In genomic region chr3:61866143-61866542, GRCh38 we compare ENCODE assay signal across 35 cellular contexts.
"Had no signal": no experiment of that assay in that cellular context is flagged by ENCODE, and none has a peak within 500 bp of the region (broad histone marks: within the 10 kb centered on the region; RNA-seq: fewer than 3 reads in every experiment).

No MANE protein-coding gene starts in this region.

- ATAC-seq: activated CD8-positive, alpha-beta T cell treated with anti-CD3 and anti-CD28 coated beads for 36 hours; activated T-cell treated with anti-CD3 and anti-CD28 coated beads, Interleukin-2, amount 50 U/mL, for 72 hours; activated T-helper 17 cell treated with anti-CD3 and anti-CD28 coated beads, Interleukin-2, amount 50 U/mL, for 72 hours; Right ventricle myocardium inferior; SK-N-SH treated with all-trans-retinoic acid at 6 μM for 48 hours had no signal

- H3K4me3 Mint-ChIP-seq: activated CD8-positive, alpha-beta T cell treated with anti-CD3 and anti-CD28 coated beads for 36 hours; activated naive CD8-positive, alpha-beta T cell treated with anti-CD3 and anti-CD28 coated beads for 36 hours; activated T-cell treated with anti-CD3 and anti-CD28 coated beads, Interleukin-2, amount 50 U/mL, for 72 hours; activated T-helper 17 cell treated with anti-CD3 and anti-CD28 coated beads, Interleukin-2, amount 50 U/mL, for 72 hours; central memory CD8-positive, alpha-beta T cell had no signal

- H3K36me3 ChIP-seq: cardiac muscle cell had no signal

- H3K36me3 Mint-ChIP-seq: activated naive CD8-positive, alpha-beta T cell treated with anti-CD3 and anti-CD28 coated beads for 36 hours had no signal

- H3K27me3 ChIP-seq: cardiac muscle cell had no signal

- FAIRE-seq: RCC 7860 had no signal

- H3K4me3 ChIP-seq: cardiac muscle cell, PC-9 had no signal

- H3K27ac ChIP-seq: cardiac muscle cell, PC-9, RWPE1, VCaP had no signal

- H3K4me1 Mint-ChIP-seq: activated naive CD8-positive, alpha-beta T cell treated with anti-CD3 and anti-CD28 coated beads for 36 hours; activated T-helper 17 cell treated with anti-CD3 and anti-CD28 coated beads, Interleukin-2, amount 50 U/mL, for 72 hours; central memory CD8-positive, alpha-beta T cell had no signal

- H3K4me2 ChIP-seq: PC-9 had no signal

- H3K9me3 Mint-ChIP-seq: activated CD8-positive, alpha-beta T cell treated with anti-CD3 and anti-CD28 coated beads for 36 hours; activated naive CD8-positive, alpha-beta T cell treated with anti-CD3 and anti-CD28 coated beads for 36 hours; activated T-cell treated with anti-CD3 and anti-CD28 coated beads, Interleukin-2, amount 50 U/mL, for 72 hours had no signal

- H3K27ac Mint-ChIP-seq: activated CD8-positive, alpha-beta T cell treated with anti-CD3 and anti-CD28 coated beads for 36 hours; activated naive CD8-positive, alpha-beta T cell treated with anti-CD3 and anti-CD28 coated beads for 36 hours; activated T-cell treated with anti-CD3 and anti-CD28 coated beads, Interleukin-2, amount 50 U/mL, for 72 hours; activated T-helper 17 cell treated with anti-CD3 and anti-CD28 coated beads, Interleukin-2, amount 50 U/mL, for 72 hours had no signal

- DNase-seq: activated CD4-positive, alpha-beta T cell treated with anti-CD3 and anti-CD28 coated beads for 1 hour; activated CD4-positive, alpha-beta T cell treated with anti-CD3 and anti-CD28 coated beads for 48 hours; activated CD4-positive, CD25-positive, alpha-beta regulatory T cell; activated CD8-positive, alpha-beta T cell treated with anti-CD3 and anti-CD28 coated beads for 36 hours; activated effector memory CD4-positive, alpha-beta T cell treated with anti-CD3 and anti-CD28 coated beads, Interleukin-2, amount 50 U/mL, for 16 hours; activated naive CD4-positive, alpha-beta T cell; activated naive CD4-positive, alpha-beta T cell treated with anti-CD3 and anti-CD28 coated beads, Interleukin-2, amount 50 U/mL, for 16 hours; activated naive CD8-positive, alpha-beta T cell treated with anti-CD3 and anti-CD28 coated beads for 36 hours; activated T-cell treated with anti-CD3 and anti-CD28 coated beads, Interleukin-2, amount 50 U/mL, for 1 hour; activated T-cell treated with anti-CD3 and anti-CD28 coated beads, Interleukin-2, amount 50 U/mL, for 72 hours; amniotic stem cell; aorta; MM.1S; MV-4-11; NCI-H1092; NCI-H1436 treated with DMSO at 0.1 percent for 48 hours; NCI-H1694 treated with DMSO at 0.1 percent for 48 hours; NCI-H2029; NCI-H345; NCI-H510A; NCI-H526; NCI-H748 treated with DMSO at 0.1 percent for 48 hours; PC-9; SIG-M5; T-helper 1 cell; T-helper 2 cell; T-helper 9 cell had no signal

- H2AFZ ChIP-seq: PC-9 had no signal

- H3K27me3 Mint-ChIP-seq: activated CD8-positive, alpha-beta T cell treated with anti-CD3 and anti-CD28 coated beads for 36 hours; activated naive CD8-positive, alpha-beta T cell treated with anti-CD3 and anti-CD28 coated beads for 36 hours; activated T-helper 17 cell treated with anti-CD3 and anti-CD28 coated beads, Interleukin-2, amount 50 U/mL, for 72 hours; central memory CD8-positive, alpha-beta T cell had no signal
